25 cellular contexts compared by ENCODE assay signal in genomic region chr7:16397497-16398210, GRCh38. TPM values are rescaled to one million over a fixed set of nuclear protein-coding genes. Genes with fewer than 3 reads are reported as not detected.
DNase-seq lines count a peak whose midpoint lies in the region; ATAC-seq and TF ChIP-seq lines count a peak whose summit lies in the region.
"Had no signal": no experiment of that assay in that cellular context is flagged by ENCODE, and none has a peak within 500 bp of the region (broad histone marks: within the 10 kb centered on the region; RNA-seq: fewer than 3 reads in every experiment).

No MANE protein-coding gene starts in this region.

- no peak for TF ChIP-seq POLR2A in esophagus muscularis mucosa (IDR thresholded peaks at IDR 0.05; ENCODE audit: low read depth)

- no peaks in the 10 kb centered on the region for H3K9me2 ChIP-seq in OCI-LY7 (ENCODE audit: insufficient read depth, low read length)

- POLR2A ChIA-PET in HEK293T (lab: Yijun Ruan, JAX), result no interaction called here
- POLR2A ChIA-PET in OCI-LY7 (lab: Charles Lee), result no interaction called here

- no peak for TF ChIP-seq CTCF in esophagus muscularis mucosa (IDR thresholded peaks at IDR 0.05)
- no peak for TF ChIP-seq CTCF in OCI-LY7 (conservative IDR thresholded peaks at IDR 0.05; ENCODE audit: low read length)

- no peaks in the 10 kb centered on the region for H3K79me2 ChIP-seq in OCI-LY7 (ENCODE audit: insufficient read depth, low read depth, low read length)

- ATAC-seq in HG02885 (IDR thresholded peaks at IDR 0.05; ENCODE audit: poor library complexity, unreplicated experiment), result no peak
- ATAC-seq: effector memory CD8-positive, alpha-beta T cell; pancreas; right lobe of liver; upper lobe of right lung had no signal

- no peak overlapping the region for H3K4me3 ChIP-seq in esophagus muscularis mucosa
- H3K4me3 ChIP-seq in OCI-LY7 (ENCODE audit: low read depth, low read length, poor library complexity, severe bottlenecking), result no peak overlapping the region
- H3K4me3 ChIP-seq: coronary artery, pancreas, Peyer's patch, right lobe of liver, upper lobe of right lung had no signal

- 95% methylated on average over 35 of the region's 35 CpGs for WGBS in esophagus muscularis mucosa

- H4K20me1 ChIP-seq in OCI-LY7 (ENCODE audit: insufficient read depth, low read length), result no peaks in the 10 kb centered on the region

- no peak overlapping the region for H2AFZ ChIP-seq in OCI-LY7 (ENCODE audit: low read length)

- H3K27ac ChIP-seq in esophagus muscularis mucosa (replicated peaks in 1 of 4), result no peak overlapping the region
- H3K27ac ChIP-seq in OCI-LY7 (ENCODE audit: low read depth, low read length, poor library complexity, severe bottlenecking), result no peak overlapping the region
- H3K27ac ChIP-seq: coronary artery, pancreas, Peyer's patch, right lobe of liver, upper lobe of right lung had no signal

- H3K4me1 ChIP-seq in esophagus muscularis mucosa (no peaks in the 10 kb centered on the region), OCI-LY7 (ENCODE audit: insufficient read depth, low read length, poor library complexity, severe bottlenecking) (no peaks in the 10 kb centered on the region)
- H3K4me1 ChIP-seq: pancreas, Peyer's patch, right lobe of liver, upper lobe of right lung had no signal

- CTCF ChIA-PET in HEK293T (lab: Yijun Ruan, JAX) (no interaction called here), OCI-LY7 (lab: Charles Lee; ENCODE audit: unreplicated experiment) (no interaction called here)

- BruUV-seq in OCI-LY7 (replicated peaks; lab: Mats Ljungman, UMichigan), result no TSS peak

- DNase-seq in HEK293T (ENCODE audit: extremely low spot score) (no peak), T1000 (lab: John Stamatoyannopoulos, UW) (peak; percentile 32), esophagus muscularis mucosa (ENCODE audit: extremely low spot score) (no peak), posterior vena cava (ENCODE audit: low spot score) (peak; percentile 59), OCI-LY7 (ENCODE audit: low spot score) (no peak), NCI-H446 treated with DMSO at 0.1 percent for 48 hours (lab: John Stamatoyannopoulos, UW) (no peak)
- DNase-seq: activated naive CD4-positive, alpha-beta T cell treated with anti-CD3 and anti-CD28 coated beads, Interleukin-2, amount 10 ng/mL, durations not matched to agents 7 days and 5 days; anterior cingulate cortex; C1 segment of cervical spinal cord; DND-41; hypothalamus; kidney; NCI-H1092; NCI-H1694 treated with DMSO at 0.1 percent for 48 hours; NCI-H526; pancreas; Peyer's patch; SHP77 treated with DMSO at 0.1 percent for 48 hours; stimulated activated CD4-positive, alpha-beta T cell treated with anti-CD3 and anti-CD28 coated beads, Interleukin-2, amount 100 ng/mL, for 48 hours; SW 1271; upper lobe of right lung had no signal

- H3K4me2 ChIP-seq in OCI-LY7 (ENCODE audit: low read length), result no peak overlapping the region

- intact Hi-C loops in esophagus muscularis mucosa (cut with DNase I) (no loop called here), posterior vena cava (cut with DNase I) (no loop called here), OCI-LY7 (cut with micrococcal nuclease; ENCODE audit: unreplicated experiment) (no loop called here)

- H3K27me3 ChIP-seq in esophagus muscularis mucosa, result no peaks in the 10 kb centered on the region
- H3K27me3 ChIP-seq: pancreas, Peyer's patch, right lobe of liver, upper lobe of right lung had no signal

- H3K9me3 ChIP-seq in esophagus muscularis mucosa (peaks cover 0 to 8% (median 6%) of the 10 kb centered on the region in 4 donors), OCI-LY7 (ENCODE audit: low read length) (peaks cover 46% of the 10 kb centered on the region)
- H3K9me3 ChIP-seq: pancreas, Peyer's patch, right lobe of liver had no signal

- H3K36me3 ChIP-seq in esophagus muscularis mucosa, result no peaks in the 10 kb centered on the region
- no peaks in the 10 kb centered on the region for H3K36me3 ChIP-seq in OCI-LY7 (ENCODE audit: insufficient read depth, low read length)
- H3K36me3 ChIP-seq: pancreas, Peyer's patch, right lobe of liver, upper lobe of right lung had no signal

- peak; percentile 6 for TF ChIP-seq EP300 in esophagus muscularis mucosa (IDR thresholded peaks at IDR 0.05)

TF ChIP-seq in HEK293T, 16 proteins besides CTCF, POLR2A, EP300 and RAD21:
- TF ChIP-seq TARDBP (IDR thresholded peaks at IDR 0.05) (no peak), PKNOX1 (IDR thresholded peaks at IDR 0.05) (peak; percentile 92)

RNA-seq across cellular contexts. Expression of gene CRPPA, which starts 23.7 kb away (rescaled TPM):
- total RNA-seq in esophagus muscularis mucosa (1 to 10 TPM; 1.9 to 3.6 (median 3.5) TPM), posterior vena cava (1 to 10 TPM; 4.7 to 5.3 TPM), OCI-LY7 (2022) (not detected in 2 replicates)
- total RNA-seq in OCI-LY7 (2014; rRNA removed; shearing (Covaris generic)), result not detected in 2 replicates

Comparison
In these comparisons a context has a peak if more than half of its experiments do, and no peak if none do; other contexts are left out.
1. DNase-seq: peak in T1000 (single experiment) and posterior vena cava (single experiment); none in HEK293T (single experiment), esophagus muscularis mucosa (single experiment), OCI-LY7 (single experiment) and NCI-H446 treated with DMSO at 0.1 percent for 48 hours (single experiment).